In the genomic region with DNA sequence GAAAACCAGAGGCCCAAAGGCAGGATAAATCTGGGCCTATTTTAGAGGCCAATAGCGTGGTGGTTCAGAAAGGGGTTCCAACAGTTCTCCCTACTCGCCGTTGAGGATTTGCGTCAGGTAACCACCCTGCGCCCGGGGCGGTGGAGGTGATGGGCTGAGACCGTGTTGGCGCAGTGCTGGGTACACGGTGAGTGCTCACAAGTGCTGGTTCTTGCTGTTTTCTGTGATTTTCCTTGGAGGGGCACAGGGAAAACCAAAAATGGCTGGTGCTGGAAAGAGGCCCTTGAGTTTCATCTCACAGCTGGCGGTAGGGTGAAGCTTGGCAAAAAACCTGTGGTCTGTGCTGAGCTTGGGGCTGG, we compare ENCODE assay signal across 20 cellular contexts. TPM values are rescaled to one million over a fixed set of nuclear protein-coding genes. Genes with fewer than 3 reads are reported as not detected.
DNase-seq lines count a peak whose midpoint lies in the region; ATAC-seq and TF ChIP-seq lines count a peak whose summit lies in the region.
"Had no signal": no experiment of that assay in that cellular context is flagged by ENCODE, and none has a peak within 500 bp of the region (broad histone marks: within the 10 kb centered on the region; RNA-seq: fewer than 3 reads in every experiment).

No MANE protein-coding gene starts in this region.

- H3K36me3 Mint-ChIP-seq in glutamatergic neuron (ENCODE audit: unreplicated experiment) (peaks cover 16% of the 10 kb centered on the region), neural crest cell (ENCODE audit: low read depth) (no peaks in the 10 kb centered on the region)
- H3K36me3 Mint-ChIP-seq in T-helper 2 cell treated with Interferon-gamma antibody and Interleukin-4, amounts not matched to agents 5 μg/mL and 100 μg/mL, for 36 hours (ENCODE audit: low read depth) = no peaks in the 10 kb centered on the region

- peaks cover 8% of the 10 kb centered on the region for H3K9me3 ChIP-seq in upper lobe of right lung

- no peak for ATAC-seq in upper lobe of right lung

- H3K4me1 ChIP-seq in upper lobe of right lung = no peaks in the 10 kb centered on the region
- H3K4me1 ChIP-seq: HAP-1 had no signal

- DNase-seq in activated effector memory CD4-positive, alpha-beta T cell treated with anti-CD3 and anti-CD28 coated beads, Interleukin-2, amount 50 U/mL, for 16 hours = peak; percentile 45
- no peak for DNase-seq in activated effector memory CD4-positive, alpha-beta T cell treated with Interleukin-2 at 50 U/mL for 16 hours
- DNase-seq in glutamatergic neuron (no peak), neural crest cell (ENCODE audit: low read depth, low spot score) (no peak), upper lobe of right lung (peak; percentile 51), retina (no peak), SW 1271 (lab: John Stamatoyannopoulos, UW) (no peak)
- DNase-seq in T-helper 2 cell treated with Interferon-gamma antibody and Interleukin-4, amounts not matched to agents 5 μg/mL and 100 μg/mL, for 36 hours (ENCODE audit: low spot score) = no peak
- DNase-seq: 8988T, DND-41, NCI-H187, NCI-H2107, NCI-H524 treated with DMSO at 0.1 percent for 48 hours had no signal

- H3K4me3 Mint-ChIP-seq in glutamatergic neuron (ENCODE audit: unreplicated experiment) (peak overlapping the region; percentile 47), neural crest cell (peak overlapping the region; percentile 73)
- H3K4me3 Mint-ChIP-seq in T-helper 2 cell treated with Interferon-gamma antibody and Interleukin-4, amounts not matched to agents 5 μg/mL and 100 μg/mL, for 36 hours = no peak overlapping the region

- intact Hi-C loops in upper lobe of right lung (cut with DNase I) = no loop called here

- H3K27me3 ChIP-seq in upper lobe of right lung = peaks cover 35% of the 10 kb centered on the region

- TF ChIP-seq CTCF in glutamatergic neuron (IDR thresholded peaks at IDR 0.05; ENCODE audit: partially characterized antibody, unreplicated experiment) = no peak
- TF ChIP-seq CTCF in neural crest cell (conservative IDR thresholded peaks at IDR 0.05) = no peak
- TF ChIP-seq CTCF in upper lobe of right lung (IDR thresholded peaks at IDR 0.05) = no peak

- peaks cover 14% of the 10 kb centered on the region for H3K27me3 Mint-ChIP-seq in glutamatergic neuron (ENCODE audit: unreplicated experiment)
- peaks cover 36% of the 10 kb centered on the region for H3K27me3 Mint-ChIP-seq in neural crest cell (ENCODE audit: low read depth)
- peaks cover 26% of the 10 kb centered on the region for H3K27me3 Mint-ChIP-seq in T-helper 2 cell treated with Interferon-gamma antibody and Interleukin-4, amounts not matched to agents 5 μg/mL and 100 μg/mL, for 36 hours (ENCODE audit: low read depth)

- H3K4me1 Mint-ChIP-seq in glutamatergic neuron (ENCODE audit: low read depth, unreplicated experiment) = peaks cover 13% of the 10 kb centered on the region
- peaks cover 10% of the 10 kb centered on the region for H3K4me1 Mint-ChIP-seq in neural crest cell
- H3K4me1 Mint-ChIP-seq in T-helper 2 cell treated with Interferon-gamma antibody and Interleukin-4, amounts not matched to agents 5 μg/mL and 100 μg/mL, for 36 hours (ENCODE audit: low read depth) = no peaks in the 10 kb centered on the region
- H3K4me1 Mint-ChIP-seq: CD14-positive monocyte had no signal

- H3K9me3 Mint-ChIP-seq in glutamatergic neuron (ENCODE audit: unreplicated experiment) = peaks cover 15% of the 10 kb centered on the region
- H3K9me3 Mint-ChIP-seq in neural crest cell = peaks cover 3% of the 10 kb centered on the region
- no peaks in the 10 kb centered on the region for H3K9me3 Mint-ChIP-seq in T-helper 2 cell treated with Interferon-gamma antibody and Interleukin-4, amounts not matched to agents 5 μg/mL and 100 μg/mL, for 36 hours

- H3K36me3 ChIP-seq in upper lobe of right lung = no peaks in the 10 kb centered on the region
- H3K36me3 ChIP-seq: HAP-1 had no signal

- H3K27ac ChIP-seq in upper lobe of right lung = no peak overlapping the region
- H3K27ac ChIP-seq: HL-60, KMS-11, PC-9, RWPE1 had no signal

- peak overlapping the region; percentile 65 for H3K27ac Mint-ChIP-seq in glutamatergic neuron (ENCODE audit: unreplicated experiment)
- H3K27ac Mint-ChIP-seq in neural crest cell (ENCODE audit: unreplicated experiment) = no peak overlapping the region
- no peak overlapping the region for H3K27ac Mint-ChIP-seq in T-helper 2 cell treated with Interferon-gamma antibody and Interleukin-4, amounts not matched to agents 5 μg/mL and 100 μg/mL, for 36 hours
- H3K27ac Mint-ChIP-seq: CD14-positive monocyte had no signal

- H3K4me3 ChIP-seq in upper lobe of right lung = no peak overlapping the region
- H3K4me3 ChIP-seq: HAP-1, PC-9 had no signal

RNA-seq across cellular contexts. Expression of a gene that starts 35.1 kb away (rescaled TPM):
- 28.0 TPM for total RNA-seq in glutamatergic neuron (ENCODE audit: unreplicated experiment)
- 3.7 and 4.1 TPM in 2 replicates for total RNA-seq in neural crest cell
- not detected for total RNA-seq in upper lobe of right lung
- total RNA-seq: HT1080, PC-9 had no signal

RNA-seq across cellular contexts. Expression of a gene that starts 57.6 kb away (rescaled TPM):
- not detected for total RNA-seq in glutamatergic neuron (ENCODE audit: unreplicated experiment)
- total RNA-seq in neural crest cell = not detected in 2 replicates
- 3.6 TPM for total RNA-seq in upper lobe of right lung

RNA-seq across cellular contexts. Expression of a gene that starts 57.7 kb away (rescaled TPM):
- 6.3 TPM for total RNA-seq in glutamatergic neuron (ENCODE audit: unreplicated experiment)
- 10.7 and 12.6 TPM in 2 replicates for total RNA-seq in neural crest cell
- 41.2 TPM for total RNA-seq in upper lobe of right lung

Comparison
In these comparisons a context has a peak if more than half of its experiments do, and no peak if none do; other contexts are left out.
1. DNase-seq: peak in activated effector memory CD4-positive, alpha-beta T cell treated with anti-CD3 and anti-CD28 coated beads, Interleukin-2, amount 50 U/mL, for 16 hours (single experiment) and upper lobe of right lung (single experiment); none in activated effector memory CD4-positive, alpha-beta T cell treated with Interleukin-2 at 50 U/mL for 16 hours (single experiment), glutamatergic neuron (single experiment), neural crest cell (single experiment), retina (single experiment), T-helper 2 cell treated with Interferon-gamma antibody and Interleukin-4, amounts not matched to agents 5 μg/mL and 100 μg/mL, for 36 hours (single experiment) and SW 1271 (0 of 2).